8 cellular contexts compared by ENCODE assay signal in the genomic region with DNA sequence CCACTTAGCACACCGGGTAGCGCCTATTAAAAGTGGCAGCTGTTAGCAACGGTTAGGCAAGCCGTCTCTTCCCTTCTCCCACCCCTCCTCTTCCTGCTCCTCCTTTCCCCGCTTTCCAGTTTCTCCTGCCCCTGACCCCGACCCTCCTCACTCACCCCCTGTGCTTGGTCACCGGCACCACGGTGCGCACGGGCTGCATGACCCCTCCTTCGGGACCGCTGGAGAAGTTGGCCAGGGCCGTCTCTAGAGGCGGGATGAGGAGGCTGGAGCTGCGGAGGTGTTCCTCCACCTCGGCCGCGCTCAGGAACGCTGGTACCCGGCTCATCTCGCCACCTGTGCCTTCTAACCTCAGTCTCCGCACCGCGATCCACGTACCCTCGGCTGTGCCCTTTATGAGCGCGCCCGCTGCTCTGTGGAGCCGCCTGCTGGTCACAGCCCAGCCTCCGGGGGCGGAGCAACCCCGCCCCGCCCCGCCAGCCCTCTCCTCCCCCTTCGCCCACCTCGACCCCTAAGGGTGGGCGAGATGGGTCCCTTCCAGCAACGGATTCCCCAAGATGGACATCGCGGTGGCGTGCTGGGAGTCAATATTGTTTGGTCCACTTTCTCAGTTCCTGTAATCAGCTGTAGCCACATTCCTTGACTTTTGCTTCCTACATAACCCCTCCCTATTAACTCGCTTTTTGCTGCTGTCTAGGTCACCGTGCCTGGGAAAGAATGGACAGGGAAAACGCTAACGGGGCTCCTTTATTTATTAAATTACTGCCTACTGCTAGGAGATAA. TPM values are rescaled to one million over a fixed set of nuclear protein-coding genes. Genes with fewer than 3 reads are reported as not detected.
DNase-seq lines count a peak whose midpoint lies in the region; ATAC-seq and TF ChIP-seq lines count a peak whose summit lies in the region.

CRYM (minus strand) TSS at position 364 of the 780 bp plus-strand sequence; CDS start at position 325, 39 bp downstream.

- peak within 1 kb of the TSS; percentile 54 for H3K4me3 ChIP-seq in OCI-LY7 (ENCODE audit: low read depth, low read length, poor library complexity, severe bottlenecking)
- H3K4me3 ChIP-seq in adipocyte (ENCODE audit: low read length): peak within 1 kb of the TSS; percentile 78

- H3K4me2 ChIP-seq in OCI-LY7 (ENCODE audit: low read length): peak within 1 kb of the TSS; percentile 79

- CTCF ChIA-PET in GM10248 (lab: Yijun Ruan, JAX) (interaction anchor here (0.8 to 2.7 kb wide), 3 partner anchors 11 to 23 kb away, joined by 3 to 12 read pairs (median 9); no protein-coding TSS in a partner anchor), OCI-LY7 (lab: Charles Lee; ENCODE audit: unreplicated experiment) (no interaction called here)

- no peak within 1 kb of the TSS for H3K27ac ChIP-seq in OCI-LY7 (ENCODE audit: low read depth, low read length, poor library complexity, severe bottlenecking)

- no peaks in the 10 kb centered on the region for H3K9me3 ChIP-seq in OCI-LY7 (ENCODE audit: low read length)
- H3K9me3 ChIP-seq in adipocyte (ENCODE audit: control insufficient read depth, low read length): no peaks in the 10 kb centered on the region

- intact Hi-C loops in OCI-LY7 (cut with micrococcal nuclease; ENCODE audit: unreplicated experiment): loop anchor here (5.0 to 10.0 kb wide), 2 partner anchors 91 to 277 kb away; no protein-coding TSS in a partner anchor
- intact Hi-C loops in sciatic nerve (cut with DNase I): no loop called here

- no peaks in the 10 kb centered on the region for H3K79me2 ChIP-seq in OCI-LY7 (ENCODE audit: insufficient read depth, low read depth, low read length)

- peak within 1 kb of the TSS; percentile 44; the same call in 1 of the 2 replicates for H2AFZ ChIP-seq in OCI-LY7 (ENCODE audit: low read length)

- POLR2A ChIA-PET in GM10248 (lab: Yijun Ruan, JAX) (no interaction called here), OCI-LY7 (lab: Charles Lee) (interaction anchor here (0.7 to 0.8 kb wide), 2 partner anchors 89 to 1408 kb away, joined by 3 to 4 read pairs; no protein-coding TSS in a partner anchor)

- H3K9me2 ChIP-seq in OCI-LY7 (ENCODE audit: insufficient read depth, low read length): no peaks in the 10 kb centered on the region

- H4K20me1 ChIP-seq in OCI-LY7 (ENCODE audit: insufficient read depth, low read length): no peaks in the 10 kb centered on the region

- peak; percentile 45 for ATAC-seq in HG03039 (IDR thresholded peaks at IDR 0.05; ENCODE audit: unreplicated experiment)
- peak; percentile 90 for ATAC-seq in sciatic nerve
- ATAC-seq in HG03571 (IDR thresholded peaks at IDR 0.05; ENCODE audit: unreplicated experiment): no peak
- no peak for ATAC-seq in GM19395 (IDR thresholded peaks at IDR 0.05; ENCODE audit: unreplicated experiment)

- BruUV-seq in OCI-LY7 (replicated peaks; lab: Mats Ljungman, UMichigan): no TSS peak

- H3K27me3 ChIP-seq in adipocyte (replicated peaks; ENCODE audit: control insufficient read depth, insufficient read depth, low read length): peaks cover 25% of the 10 kb centered on the region

- H3K4me1 ChIP-seq in OCI-LY7 (ENCODE audit: insufficient read depth, low read length, poor library complexity, severe bottlenecking): peaks cover 23% of the 10 kb centered on the region
- H3K4me1 ChIP-seq in adipocyte (ENCODE audit: control insufficient read depth, insufficient read depth, low read length): peaks cover 5% of the 10 kb centered on the region

- peak; percentile 76 for TF ChIP-seq CTCF in GM10248 (IDR thresholded peaks at IDR 0.05; ENCODE audit: control extremely low read depth, extremely low read depth, low read depth, missing control alignments)
- TF ChIP-seq CTCF in OCI-LY7 (conservative IDR thresholded peaks at IDR 0.05; ENCODE audit: low read length): peak; percentile 89

- H3K9ac ChIP-seq in adipocyte (ENCODE audit: low read length): peak within 1 kb of the TSS; percentile 53

- DNase-seq in GM10248 (ENCODE audit: extremely low spot score) (peak; percentile 81), OCI-LY7 (ENCODE audit: low spot score) (peak; percentile 76), adipocyte (ENCODE audit: low read depth) (peak; percentile 81), hepatic stellate cell (ENCODE audit: low spot score) (peak; percentile 51), sciatic nerve (ENCODE audit: low spot score) (peak; percentile 73)

- no peaks in the 10 kb centered on the region for H3K36me3 ChIP-seq in OCI-LY7 (ENCODE audit: insufficient read depth, low read length)
- H3K36me3 ChIP-seq in adipocyte (ENCODE audit: control insufficient read depth, insufficient read depth, low read length, severe bottlenecking): no peaks in the 10 kb centered on the region

RNA-seq across cellular contexts. Expression of gene CRYM, which starts in this region (rescaled TPM):
- 0.18 and 0.28 TPM in 2 replicates for total RNA-seq in OCI-LY7 (2014; rRNA removed; shearing (Covaris generic))
- total RNA-seq in OCI-LY7 (2022): 0.23 and 0.70 TPM in 2 replicates
- total RNA-seq in sciatic nerve: 0.53 TPM

Comparison
In these comparisons a context has a peak if more than half of its experiments do, and no peak if none do; other contexts are left out.
1. Peak in DNase-seq, H3K4me3 ChIP-seq and H3K4me2 ChIP-seq in OCI-LY7; RNA of the gene not detected or under 1 TPM.
2. Peak in DNase-seq and ATAC-seq in sciatic nerve; RNA of the gene not detected or under 1 TPM.